In the genomic region with DNA sequence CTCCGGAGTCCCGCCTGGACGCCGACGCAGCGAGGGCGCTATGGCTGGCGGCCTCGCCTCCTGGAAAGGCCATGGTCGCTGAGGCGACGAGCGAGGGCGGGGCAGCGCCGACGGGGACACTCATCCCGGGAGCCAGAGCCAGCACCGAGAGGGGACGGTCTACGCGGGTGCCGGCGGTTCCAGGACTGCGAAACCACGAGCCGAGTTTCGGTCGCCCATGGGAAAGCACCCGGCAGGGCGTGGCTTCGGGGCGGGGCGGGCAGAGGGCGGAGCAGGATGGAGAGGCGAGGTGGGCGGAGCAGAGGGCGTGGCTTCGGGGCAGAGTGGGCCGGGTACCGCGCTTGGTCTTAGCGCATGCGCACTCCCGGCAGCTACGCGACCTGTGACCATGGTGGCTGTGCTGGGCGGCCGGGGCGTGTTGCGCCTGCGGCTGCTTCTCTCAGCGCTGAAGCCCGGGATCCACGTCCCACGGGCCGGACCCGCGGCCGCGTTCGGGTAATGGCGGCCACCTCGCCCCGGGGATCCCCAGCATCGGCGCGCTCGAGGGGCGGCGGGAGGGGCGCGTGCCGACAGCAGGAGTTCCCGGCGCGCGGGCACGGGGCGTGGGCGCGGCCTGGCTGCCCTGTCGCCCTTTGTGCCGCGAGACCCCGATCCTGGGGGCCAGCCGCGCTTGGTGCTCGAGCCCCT, we compare ENCODE assay signal across 8 cellular contexts. TPM values are rescaled to one million over a fixed set of nuclear protein-coding genes. Genes with fewer than 3 reads are reported as not detected.
A peak's percentile ranks its signal among the peaks of the same experiment; 100 is the strongest.
DNase-seq lines count a peak whose midpoint lies in the region; ATAC-seq, FAIRE-seq and TF ChIP-seq lines count a peak whose summit lies in the region.

Gene BPHL (plus strand): TSS at position 359 of the 687 bp plus-strand sequence. CDS start 30 bp downstream, at position 389.

- no peak within 1 kb of the TSS for H3K4ac ChIP-seq in mesendoderm (ENCODE audit: low read depth, low read length)

- H3K4me3 Mint-ChIP-seq in Caco-2 (ENCODE audit: unreplicated experiment): peak within 1 kb of the TSS; percentile 91

- CTCF ChIA-PET in Caco-2 (lab: Charles Lee): interaction anchor here (0.6 to 1.0 kb wide), 3 partner anchors 39 to 133 kb away, joined by 3 to 4 read pairs (median 3); partner anchors contain the start of gene TUBB2A

- H3K27me3 ChIP-seq in Caco-2 (replicated peaks; ENCODE audit: control insufficient read depth, insufficient read depth, low read length): no peaks in the 10 kb centered on the region
- H3K27me3 ChIP-seq in endocrine pancreas (ENCODE audit: control insufficient read depth, insufficient read depth, low read length): no peaks in the 10 kb centered on the region
- H3K27me3 ChIP-seq in mesendoderm (ENCODE audit: insufficient read depth, low read length, poor library complexity): no peaks in the 10 kb centered on the region

- no peaks in the 10 kb centered on the region for H3K27me3 Mint-ChIP-seq in Caco-2 (ENCODE audit: insufficient read depth, unreplicated experiment)

- H3K27ac Mint-ChIP-seq in Caco-2 (ENCODE audit: unreplicated experiment): peak within 1 kb of the TSS; percentile 93

- peaks cover 4% of the 10 kb centered on the region for H3K79me2 ChIP-seq in mesendoderm (ENCODE audit: control insufficient read depth, insufficient read depth, low read length)

- peaks cover 16% of the 10 kb centered on the region for H3K4me1 Mint-ChIP-seq in Caco-2 (ENCODE audit: low read depth, unreplicated experiment)

- H3K23ac ChIP-seq in mesendoderm (ENCODE audit: low read length): peak within 1 kb of the TSS; percentile 69

- H3K36me3 ChIP-seq in Caco-2 (ENCODE audit: control insufficient read depth, insufficient read depth, low read length) (no peaks in the 10 kb centered on the region; the same call in 1 of the 2 replicates), endocrine pancreas (ENCODE audit: control insufficient read depth, insufficient read depth, low read length) (no peaks in the 10 kb centered on the region), mesendoderm (ENCODE audit: control insufficient read depth, insufficient read depth, low read length) (no peaks in the 10 kb centered on the region)

- peak; percentile 96 for FAIRE-seq in HTR-8/SVneo (lab: Jason Lieb, UNC)

- H3K4me1 ChIP-seq in Caco-2 (peaks cover 16% of the 10 kb centered on the region), endocrine pancreas (ENCODE audit: control insufficient read depth, insufficient read depth, low read length) (no peaks in the 10 kb centered on the region), mesendoderm (ENCODE audit: control insufficient read depth, low read depth, low read length) (no peaks in the 10 kb centered on the region)

- H2BK15ac ChIP-seq in mesendoderm (replicated peaks; ENCODE audit: low read depth): no peak within 1 kb of the TSS

- no CpG with 5 or more reads among the region's 89 CpGs for WGBS in mesendoderm (ENCODE audit: extremely low coverage, insufficient coverage, low lambda C conversion rate)

- H2BK120ac ChIP-seq in mesendoderm (ENCODE audit: low read depth, low read length): no peak within 1 kb of the TSS

- H3K9me3 Mint-ChIP-seq in Caco-2 (ENCODE audit: unreplicated experiment): no peaks in the 10 kb centered on the region

- H3K9ac ChIP-seq in endocrine pancreas (ENCODE audit: control insufficient read depth, insufficient read depth, low read length): peak within 1 kb of the TSS; percentile 74
- peak within 1 kb of the TSS; percentile 97 for H3K9ac ChIP-seq in mesendoderm (ENCODE audit: low read length)

- H3K56ac ChIP-seq in mesendoderm (ENCODE audit: low read length): peak within 1 kb of the TSS; percentile 99

- no peak within 1 kb of the TSS for H4K5ac ChIP-seq in mesendoderm (ENCODE audit: low read length)

- no peaks in the 10 kb centered on the region for H3K9me3 ChIP-seq in Caco-2
- H3K9me3 ChIP-seq in endocrine pancreas (ENCODE audit: control insufficient read depth, low read length): no peaks in the 10 kb centered on the region

- H4K8ac ChIP-seq in mesendoderm (ENCODE audit: low read depth, low read length): peak within 1 kb of the TSS; percentile 7

- H2AK5ac ChIP-seq in mesendoderm (ENCODE audit: low read length): no peak within 1 kb of the TSS

- H3K4me2 ChIP-seq in mesendoderm (ENCODE audit: low read length): peak within 1 kb of the TSS; percentile 64

- TF ChIP-seq CTCF in Caco-2 (IDR thresholded peaks at IDR 0.05; ENCODE audit: insufficient read depth in 1 of 2, low read depth in 1 of 2, low read length in 1 of 2, severe bottlenecking in 1 of 2, unreplicated experiment in 1 of 2): no peak

- peaks cover 10% of the 10 kb centered on the region for H3K36me3 Mint-ChIP-seq in Caco-2 (ENCODE audit: insufficient read depth, unreplicated experiment)

- no TSS peak for BruUV-seq in Caco-2 (replicated peaks; lab: Mats Ljungman, UMichigan)

- DNase-seq in Caco-2 (peak; percentile 96 to 98), HTR-8/SVneo (ENCODE audit: insufficient read length, low spot score) (peak; percentile 99), NOMO-1 treated with DMSO at 0.1 percent for 48 hours (lab: John Stamatoyannopoulos, UW; ENCODE audit: unreplicated experiment) (peak; percentile 89), mesendoderm (peak; percentile 94)
- DNase-seq in activated CD8-positive, alpha-beta memory T cell treated with anti-CD3 and anti-CD28 coated beads, Interleukin-2, amount 50 U/mL, for 1 hour (ENCODE audit: extremely low read depth): peak; percentile 97
- peak; percentile 99 for DNase-seq in stimulated activated CD8-positive, alpha-beta memory T cell treated with anti-CD3 and anti-CD28 coated beads, Interleukin-12 subunit alpha, Interleukin-12 subunit beta, amount 100 ng/mL, for 4 hours (ENCODE audit: low read depth)

- ATAC-seq in GM21381 (IDR thresholded peaks at IDR 0.05; ENCODE audit: unreplicated experiment): peak; percentile 92

- peak within 1 kb of the TSS; percentile 93 for H3K27ac ChIP-seq in mesendoderm (ENCODE audit: low read depth, low read length)

- H3K79me1 ChIP-seq in mesendoderm (ENCODE audit: low read length): peaks cover 4% of the 10 kb centered on the region

- H3K18ac ChIP-seq in mesendoderm (ENCODE audit: low read length): peak within 1 kb of the TSS; percentile 35

- POLR2A ChIA-PET in Caco-2 (lab: Charles Lee): interaction anchor here (0.6 to 1.0 kb wide), 7 partner anchors 22 to 1890 kb away, joined by 3 to 7 read pairs (median 3); no protein-coding TSS in a partner anchor

- intact Hi-C loops in Caco-2 (cut with micrococcal nuclease; ENCODE audit: unreplicated experiment): loop anchor here (1.0 to 2.0 kb wide), 3 partner anchors 49 to 132 kb away; partner anchors contain the start of gene NQO2

- H3K4me3 ChIP-seq in Caco-2 (ENCODE audit: low read depth, low read length): peak within 1 kb of the TSS; percentile 75
- peak within 1 kb of the TSS; percentile 81 for H3K4me3 ChIP-seq in endocrine pancreas (ENCODE audit: control insufficient read depth, insufficient read depth, low read length)
- H3K4me3 ChIP-seq in mesendoderm (ENCODE audit: low read length): peak within 1 kb of the TSS; percentile 77

- peak within 1 kb of the TSS; percentile 86 for H2BK5ac ChIP-seq in mesendoderm (ENCODE audit: low read length)

RNA-seq across cellular contexts. Expression of gene BPHL, which starts in this region (rescaled TPM):
- 29.5 and 31.5 TPM in 2 replicates for total RNA-seq in Caco-2 (2022)
- 22.4 TPM for polyA plus RNA-seq in mesendoderm (2013, experiment 1 of 2)
- polyA plus RNA-seq in mesendoderm (2013, experiment 2 of 2): 20.9 TPM

Comparison
In these comparisons a context has a peak if more than half of its experiments do, and no peak if none do; other contexts are left out.
1. Peak in every context shown above with its lines: DNase-seq, ATAC-seq, H3K4me3 ChIP-seq and H3K27ac ChIP-seq.